Comparison of ENCODE assay signal across 1 cellular context in genomic region chr9:4620881-4621555, GRCh38.
TF ChIP-seq lines count a peak whose summit lies in the region.

No MANE protein-coding gene starts in this region.

TF ChIP-seq in GM23338, 12 proteins besides CTCF, POLR2A, EP300 and RAD21:
- TF ChIP-seq ETS1 (IDR thresholded peaks at IDR 0.05) (no peak), ZNF114 (CRISPR knock-in tag; IDR thresholded peaks at IDR 0.05) (no peak), EZH2phosphoT487 (IDR thresholded peaks at IDR 0.05; ENCODE audit: unreplicated experiment) (no peak), STAT1 (IDR thresholded peaks at IDR 0.05; ENCODE audit: unreplicated experiment) (no peak), EZH2 (IDR thresholded peaks at IDR 0.05; ENCODE audit: low read depth, unreplicated experiment) (no peak), ZNF331 (CRISPR knock-in tag; IDR thresholded peaks at IDR 0.05; ENCODE audit: low read depth) (no peak), ZNF462 (CRISPR knock-in tag; IDR thresholded peaks at IDR 0.05) (peak; percentile 49; the same call in 1 of the 2 replicates), NANOG (IDR thresholded peaks at IDR 0.05; ENCODE audit: borderline replicate concordance) (no peak), CREB1 (CRISPR knock-in tag; IDR thresholded peaks at IDR 0.05; ENCODE audit: low read depth) (peak; percentile 68; the same call in 1 of the 2 replicates), JUNB (IDR thresholded peaks at IDR 0.05; ENCODE audit: unreplicated experiment) (no peak)
- TF ChIP-seq, protein P1, sequence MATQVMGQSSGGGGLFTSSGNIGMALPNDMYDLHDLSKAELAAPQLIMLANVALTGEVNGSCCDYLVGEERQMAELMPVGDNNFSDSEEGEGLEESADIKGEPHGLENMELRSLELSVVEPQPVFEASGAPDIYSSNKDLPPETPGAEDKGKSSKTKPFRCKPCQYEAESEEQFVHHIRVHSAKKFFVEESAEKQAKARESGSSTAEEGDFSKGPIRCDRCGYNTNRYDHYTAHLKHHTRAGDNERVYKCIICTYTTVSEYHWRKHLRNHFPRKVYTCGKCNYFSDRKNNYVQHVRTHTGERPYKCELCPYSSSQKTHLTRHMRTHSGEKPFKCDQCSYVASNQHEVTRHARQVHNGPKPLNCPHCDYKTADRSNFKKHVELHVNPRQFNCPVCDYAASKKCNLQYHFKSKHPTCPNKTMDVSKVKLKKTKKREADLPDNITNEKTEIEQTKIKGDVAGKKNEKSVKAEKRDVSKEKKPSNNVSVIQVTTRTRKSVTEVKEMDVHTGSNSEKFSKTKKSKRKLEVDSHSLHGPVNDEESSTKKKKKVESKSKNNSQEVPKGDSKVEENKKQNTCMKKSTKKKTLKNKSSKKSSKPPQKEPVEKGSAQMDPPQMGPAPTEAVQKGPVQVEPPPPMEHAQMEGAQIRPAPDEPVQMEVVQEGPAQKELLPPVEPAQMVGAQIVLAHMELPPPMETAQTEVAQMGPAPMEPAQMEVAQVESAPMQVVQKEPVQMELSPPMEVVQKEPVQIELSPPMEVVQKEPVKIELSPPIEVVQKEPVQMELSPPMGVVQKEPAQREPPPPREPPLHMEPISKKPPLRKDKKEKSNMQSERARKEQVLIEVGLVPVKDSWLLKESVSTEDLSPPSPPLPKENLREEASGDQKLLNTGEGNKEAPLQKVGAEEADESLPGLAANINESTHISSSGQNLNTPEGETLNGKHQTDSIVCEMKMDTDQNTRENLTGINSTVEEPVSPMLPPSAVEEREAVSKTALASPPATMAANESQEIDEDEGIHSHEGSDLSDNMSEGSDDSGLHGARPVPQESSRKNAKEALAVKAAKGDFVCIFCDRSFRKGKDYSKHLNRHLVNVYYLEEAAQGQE (IDR thresholded peaks at IDR 0.05; ENCODE audit: unreplicated experiment): no peak
